ENCODE assay signal across 9 cellular contexts in the genomic region with DNA sequence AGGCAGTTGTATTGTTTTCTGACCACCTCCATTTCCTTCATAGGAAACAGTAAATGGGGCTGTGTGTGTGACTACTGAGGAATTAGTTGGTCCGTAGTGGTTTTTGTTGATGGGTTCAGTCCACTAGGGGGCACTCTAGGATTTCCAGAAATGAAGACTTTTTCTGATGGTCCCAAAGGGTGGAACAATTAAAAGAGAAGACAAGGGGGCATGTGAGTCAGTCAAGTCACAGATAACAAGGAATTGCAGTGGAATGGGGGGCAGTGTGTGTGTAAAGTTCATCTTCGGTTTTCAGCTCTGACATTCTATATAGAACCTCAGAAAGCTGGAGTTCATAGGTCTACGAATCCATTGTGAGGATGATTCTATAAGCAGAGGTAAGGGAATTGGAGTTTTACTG.
DNase-seq lines count a peak whose midpoint lies in the region; ATAC-seq and TF ChIP-seq lines count a peak whose summit lies in the region.
"Had no signal": no experiment of that assay in that cellular context is flagged by ENCODE, and none has a peak within 500 bp of the region (broad histone marks: within the 10 kb centered on the region; RNA-seq: fewer than 3 reads in every experiment).

No MANE protein-coding gene starts in this region.

- POLR2A ChIA-PET in RWPE1 (lab: Yijun Ruan, JAX; ENCODE audit: low non-redundant PET), result no interaction called here

- CTCF ChIA-PET in RWPE1 (lab: Yijun Ruan, JAX), result interaction anchor here (1.2 kb wide), 1 partner anchor 8 kb away, joined by 4 read pairs; no protein-coding TSS in a partner anchor

- ATAC-seq in HG03442 (IDR thresholded peaks at IDR 0.05; ENCODE audit: unreplicated experiment), result no peak

- DNase-seq in activated T-cell treated with anti-CD3 and anti-CD28 coated beads for 24 hours (ENCODE audit: low read depth) (peak; percentile 33), RWPE1 (ENCODE audit: low spot score) (no peak), NCI-H526 treated with DMSO at 0.1 percent for 48 hours (lab: John Stamatoyannopoulos, UW) (no peak), NCI-H2196 treated with DMSO at 0.1 percent for 48 hours (lab: John Stamatoyannopoulos, UW; ENCODE audit: unreplicated experiment) (no peak)
- DNase-seq in activated T-cell treated with anti-CD3 and anti-CD28 coated beads, Interleukin-2, amount 50 U/mL, for 1 hour, result no peak
- peak; percentile 25 for DNase-seq in effector CD4-positive, alpha-beta T cell
- peak; percentile 52 for DNase-seq in stimulated activated CD8-positive, alpha-beta memory T cell treated with anti-CD3 and anti-CD28 coated beads, Interleukin-4, amount 100 ng/mL, for 48 hours

- no peak overlapping the region for H3K27ac ChIP-seq in RWPE1
- H3K27ac ChIP-seq: parathyroid adenoma had no signal

- 0 out of 2 replicates have a peak, but pooled peaks have one; percentile 7 for TF ChIP-seq CTCF in RWPE1 (conservative IDR thresholded peaks at IDR 0.05; ENCODE audit: low read depth)

Comparison
In these comparisons a context has a peak if more than half of its experiments do, and no peak if none do; other contexts are left out.
1. DNase-seq: peak in activated T-cell treated with anti-CD3 and anti-CD28 coated beads for 24 hours (single experiment), effector CD4-positive, alpha-beta T cell (single experiment) and stimulated activated CD8-positive, alpha-beta memory T cell treated with anti-CD3 and anti-CD28 coated beads, Interleukin-4, amount 100 ng/mL, for 48 hours (single experiment); none in activated T-cell treated with anti-CD3 and anti-CD28 coated beads, Interleukin-2, amount 50 U/mL, for 1 hour (single experiment), RWPE1 (single experiment), NCI-H526 treated with DMSO at 0.1 percent for 48 hours (single experiment) and NCI-H2196 treated with DMSO at 0.1 percent for 48 hours (single experiment).